In genomic region chr12:124929649-124930419, GRCh38 we compare ENCODE assay signal across 18 cellular contexts. TPM values are rescaled to one million over a fixed set of nuclear protein-coding genes. Genes with fewer than 3 reads are reported as not detected.
DNase-seq lines count a peak whose midpoint lies in the region; ATAC-seq and TF ChIP-seq lines count a peak whose summit lies in the region.
"Had no signal": no experiment of that assay in that cellular context is flagged by ENCODE, and none has a peak within 500 bp of the region (broad histone marks: within the 10 kb centered on the region; RNA-seq: fewer than 3 reads in every experiment).

No MANE protein-coding gene starts in this region.

- H3K4me3 ChIP-seq in uterus, result no peak overlapping the region
- H3K4me3 ChIP-seq: esophagus muscularis mucosa, lower lobe of right lung, upper lobe of right lung had no signal

- H3K27ac ChIP-seq in foreskin keratinocyte (peak overlapping the region; percentile 24), uterus (peak overlapping the region; percentile 97 to 98)
- H3K27ac ChIP-seq: BLaER1 treated with 17β-estradiol and CSF1 and Interleukin-3, amounts not matched to agents 10 nM and 100 nM had no signal

- peaks cover 9% of the 10 kb centered on the region for H3K36me3 Mint-ChIP-seq in activated CD8-positive, alpha-beta T cell treated with anti-CD3 and anti-CD28 coated beads for 36 hours (ENCODE audit: low read depth)
- H3K36me3 Mint-ChIP-seq in stimulated activated naive B cell treated with anti-CD40 and anti-IgM and Interleukin-4, amounts not matched to agents 10 μg/mL and 1 μg/mL and 100 μg/mL, for 72 hours, result peaks cover 8 to 12% of the 10 kb centered on the region in 2 donors

- H3K4me1 Mint-ChIP-seq in activated CD8-positive, alpha-beta T cell treated with anti-CD3 and anti-CD28 coated beads for 36 hours (ENCODE audit: low read depth), result peaks cover 38% of the 10 kb centered on the region
- peaks cover 28 to 41% of the 10 kb centered on the region in 2 donors for H3K4me1 Mint-ChIP-seq in stimulated activated naive B cell treated with anti-CD40 and anti-IgM and Interleukin-4, amounts not matched to agents 10 μg/mL and 1 μg/mL and 100 μg/mL, for 72 hours

- no peaks in the 10 kb centered on the region for H3K9me3 Mint-ChIP-seq in activated CD8-positive, alpha-beta T cell treated with anti-CD3 and anti-CD28 coated beads for 36 hours
- peaks cover 0 to 5% of the 10 kb centered on the region in 2 donors for H3K9me3 Mint-ChIP-seq in stimulated activated naive B cell treated with anti-CD40 and anti-IgM and Interleukin-4, amounts not matched to agents 10 μg/mL and 1 μg/mL and 100 μg/mL, for 72 hours

- intact Hi-C loops in activated CD8-positive, alpha-beta T cell treated with anti-CD3 and anti-CD28 coated beads for 36 hours (cut with micrococcal nuclease), result no loop called here
- intact Hi-C loops in uterus (cut with DNase I; ENCODE audit: low total_unique reads), result no loop called here

- ATAC-seq in activated CD8-positive, alpha-beta T cell treated with anti-CD3 and anti-CD28 coated beads for 36 hours, result no peak
- no peak for ATAC-seq in foreskin keratinocyte
- no peak for ATAC-seq in stimulated activated naive B cell treated with anti-CD40 and anti-IgM and Interleukin-4, amounts not matched to agents 10 μg/mL and 1 μg/mL and 100 μg/mL, for 72 hours (replicated peaks)
- ATAC-seq: activated CD4-positive, CD25-positive, alpha-beta regulatory T cell treated with anti-CD3 and anti-CD28 coated beads, Interleukin-2, amount 50 U/mL, for 24 hours; activated CD8-positive, alpha-beta memory T cell treated with anti-CD3 and anti-CD28 coated beads, Interleukin-2, amount 10 ng/mL, durations not matched to agents 7 days and 5 days; lower lobe of right lung; upper lobe of right lung had no signal

- peaks cover 5% of the 10 kb centered on the region for H3K27me3 Mint-ChIP-seq in activated CD8-positive, alpha-beta T cell treated with anti-CD3 and anti-CD28 coated beads for 36 hours
- H3K27me3 Mint-ChIP-seq in stimulated activated naive B cell treated with anti-CD40 and anti-IgM and Interleukin-4, amounts not matched to agents 10 μg/mL and 1 μg/mL and 100 μg/mL, for 72 hours, result peaks cover 9 to 14% of the 10 kb centered on the region in 2 donors
- H3K27me3 Mint-ChIP-seq: activated CD8-positive, alpha-beta memory T cell treated with anti-CD3 and anti-CD28 coated beads, Interleukin-2, amount 10 ng/mL, durations not matched to agents 7 days and 5 days had no signal

- peak; percentile 17 for DNase-seq in activated effector memory CD4-positive, alpha-beta T cell treated with anti-CD3 and anti-CD28 coated beads, Interleukin-2, amount 50 U/mL, for 16 hours
- DNase-seq in activated effector memory CD4-positive, alpha-beta T cell treated with Interleukin-2 at 50 U/mL for 16 hours, result no peak
- no peak for DNase-seq in activated CD8-positive, alpha-beta T cell treated with anti-CD3 and anti-CD28 coated beads for 36 hours
- no peak for DNase-seq in foreskin keratinocyte
- no peak for DNase-seq in uterus
- DNase-seq in HEK293T (ENCODE audit: extremely low spot score), result no peak
- no peak for DNase-seq in pons (ENCODE audit: low spot score)
- no peak for DNase-seq in stimulated activated naive B cell treated with anti-CD40 and anti-IgM and Interleukin-4, amounts not matched to agents 10 μg/mL and 1 μg/mL and 100 μg/mL, for 72 hours
- DNase-seq: activated CD8-positive, alpha-beta memory T cell treated with anti-CD3 and anti-CD28 coated beads, Interleukin-2, amount 10 ng/mL, durations not matched to agents 7 days and 5 days; GF-D8; lower lobe of right lung; NCI-H2171 treated with DMSO at 0.1 percent for 48 hours; OCI-M1; stimulated activated CD4-positive, alpha-beta T cell treated with anti-CD3 and anti-CD28 coated beads, Interleukin-4, amount 100 ng/mL, for 1 hour; upper lobe of right lung had no signal

- no peak for TF ChIP-seq POLR2A in uterus (IDR thresholded peaks at IDR 0.05)

- TF ChIP-seq CTCF in activated CD8-positive, alpha-beta T cell treated with anti-CD3 and anti-CD28 coated beads for 36 hours (IDR thresholded peaks at IDR 0.05), result no peak
- no peak for TF ChIP-seq CTCF in foreskin keratinocyte (conservative IDR thresholded peaks at IDR 0.05)
- TF ChIP-seq CTCF in uterus (IDR thresholded peaks at IDR 0.05), result no peak

- H3K27me3 ChIP-seq in foreskin keratinocyte (no peaks in the 10 kb centered on the region), uterus (no peaks in the 10 kb centered on the region)
- H3K27me3 ChIP-seq: BLaER1 treated with 17β-estradiol and CSF1 and Interleukin-3, amounts not matched to agents 10 nM and 100 nM; esophagus muscularis mucosa; upper lobe of right lung had no signal

- H3K9me3 ChIP-seq in uterus, result no peaks in the 10 kb centered on the region
- H3K9me3 ChIP-seq: BLaER1 treated with 17β-estradiol and CSF1 and Interleukin-3, amounts not matched to agents 10 nM and 100 nM; esophagus muscularis mucosa; lower lobe of right lung; upper lobe of right lung had no signal

- H3K36me3 ChIP-seq in uterus, result no peaks in the 10 kb centered on the region
- H3K36me3 ChIP-seq: BLaER1 treated with 17β-estradiol and CSF1 and Interleukin-3, amounts not matched to agents 10 nM and 100 nM; esophagus muscularis mucosa; lower lobe of right lung; upper lobe of right lung had no signal

- POLR2A ChIA-PET in activated CD8-positive, alpha-beta T cell treated with anti-CD3 and anti-CD28 coated beads for 36 hours (lab: Charles Lee), result interaction anchor here (0.6 to 12.0 kb wide), 4 partner anchors 10 to 329 kb away, joined by 3 to 256 read pairs (median 3); partner anchors contain the start of gene UBC
- POLR2A ChIA-PET in HEK293T (lab: Yijun Ruan, JAX), result no interaction called here

- peak overlapping the region; percentile 18 for H3K27ac Mint-ChIP-seq in activated CD8-positive, alpha-beta T cell treated with anti-CD3 and anti-CD28 coated beads for 36 hours
- H3K27ac Mint-ChIP-seq in stimulated activated naive B cell treated with anti-CD40 and anti-IgM and Interleukin-4, amounts not matched to agents 10 μg/mL and 1 μg/mL and 100 μg/mL, for 72 hours, result no peak overlapping the region

- no peak overlapping the region for H3K4me3 Mint-ChIP-seq in activated CD8-positive, alpha-beta T cell treated with anti-CD3 and anti-CD28 coated beads for 36 hours
- H3K4me3 Mint-ChIP-seq in stimulated activated naive B cell treated with anti-CD40 and anti-IgM and Interleukin-4, amounts not matched to agents 10 μg/mL and 1 μg/mL and 100 μg/mL, for 72 hours, result no peak overlapping the region

- CTCF ChIA-PET in activated CD8-positive, alpha-beta T cell treated with anti-CD3 and anti-CD28 coated beads for 36 hours (lab: Charles Lee), result interaction anchor here (1.0 to 1.4 kb wide), 5 partner anchors 9 to 30 kb away, joined by 3 to 5 read pairs (median 3); no protein-coding TSS in a partner anchor
- CTCF ChIA-PET in HEK293T (lab: Yijun Ruan, JAX), result no interaction called here

- H3K4me1 ChIP-seq in foreskin keratinocyte (peaks cover 12% of the 10 kb centered on the region), uterus (no peaks in the 10 kb centered on the region)

TF ChIP-seq in HEK293T, 16 proteins besides CTCF, POLR2A, EP300 and RAD21:
- TF ChIP-seq CTBP1 (IDR thresholded peaks at IDR 0.05; ENCODE audit: borderline replicate concordance), result no peak
- TF ChIP-seq LEF1 (IDR thresholded peaks at IDR 0.05; ENCODE audit: borderline replicate concordance), result no peak
- TF ChIP-seq, protein P1, sequence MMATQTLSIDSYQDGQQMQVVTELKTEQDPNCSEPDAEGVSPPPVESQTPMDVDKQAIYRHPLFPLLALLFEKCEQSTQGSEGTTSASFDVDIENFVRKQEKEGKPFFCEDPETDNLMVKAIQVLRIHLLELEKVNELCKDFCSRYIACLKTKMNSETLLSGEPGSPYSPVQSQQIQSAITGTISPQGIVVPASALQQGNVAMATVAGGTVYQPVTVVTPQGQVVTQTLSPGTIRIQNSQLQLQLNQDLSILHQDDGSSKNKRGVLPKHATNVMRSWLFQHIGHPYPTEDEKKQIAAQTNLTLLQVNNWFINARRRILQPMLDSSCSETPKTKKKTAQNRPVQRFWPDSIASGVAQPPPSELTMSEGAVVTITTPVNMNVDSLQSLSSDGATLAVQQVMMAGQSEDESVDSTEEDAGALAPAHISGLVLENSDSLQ (IDR thresholded peaks at IDR 0.05), result no peak
- TF ChIP-seq FOXM1 (IDR thresholded peaks at IDR 0.05; ENCODE audit: borderline replicate concordance), result no peak
- TF ChIP-seq HDGF (IDR thresholded peaks at IDR 0.05; ENCODE audit: borderline replicate concordance), result no peak
- TF ChIP-seq TARDBP (IDR thresholded peaks at IDR 0.05), result no peak
- no peak for TF ChIP-seq ARNT (IDR thresholded peaks at IDR 0.05)

RNA-seq across cellular contexts. Expression of gene UBC, which starts 15.4 kb away (rescaled TPM):
- total RNA-seq in activated CD8-positive, alpha-beta T cell treated with anti-CD3 and anti-CD28 coated beads for 36 hours, result 1,000 to 10,000 TPM in 1 of 2 experiments, 100 to 1,000 TPM in 1; 963 to 1,010 TPM
- 1,251 and 1,486 TPM in 2 replicates for total RNA-seq in foreskin keratinocyte
- 1,048 and 1,182 TPM in 2 replicates for polyA plus RNA-seq in foreskin keratinocyte
- 1,000 to 10,000 TPM in 2 of 4 donors, 100 to 1,000 TPM in 2; 821 to 1,719 (median 1,034) TPM for total RNA-seq in uterus

RNA-seq across cellular contexts. Expression of gene DHX37, which starts 59.1 kb away (rescaled TPM):
- 10 to 100 TPM; 32.4 to 33.5 TPM for total RNA-seq in activated CD8-positive, alpha-beta T cell treated with anti-CD3 and anti-CD28 coated beads for 36 hours
- 24.8 and 27.7 TPM in 2 replicates for total RNA-seq in foreskin keratinocyte
- 13.9 and 15.7 TPM in 2 replicates for polyA plus RNA-seq in foreskin keratinocyte
- 10 to 100 TPM in 2 of 4 donors, 1 to 10 TPM in 1, under 1 TPM in 1; 0.88 to 18.9 (median 7.2) TPM for total RNA-seq in uterus
